ENCODE assay signal across 24 cellular contexts in genomic region chr1:64327119-64327518, GRCh38.
"Had no signal": no experiment of that assay in that cellular context is flagged by ENCODE, and none has a peak within 500 bp of the region (broad histone marks: within the 10 kb centered on the region; RNA-seq: fewer than 3 reads in every experiment).

No MANE protein-coding gene starts in this region.

- ATAC-seq: lower lobe of right lung; mucosa of descending colon; naive thymus-derived CD4-positive, alpha-beta T cell; natural killer cell treated with Interleukin-12 subunit alpha and Interleukin-12 subunit beta and Interleukin-15 and Interleukin-18, amount 100 ng/mL, for 72 hours; right lobe of liver; stimulated activated naive B cell treated with anti-CD40 and anti-IgM and Interleukin-4, amounts not matched to agents 10 μg/mL and 1 μg/mL and 100 μg/mL, for 72 hours; stimulated activated naive CD8-positive, alpha-beta T cell treated with anti-CD3 and anti-CD28 coated beads, Interleukin-15, Interleukin-2, amounts not matched to agents 100 U/mL and 50 U/mL, for 24 hours had no signal

- H3K79me2 ChIP-seq: hepatocyte had no signal

- H3K9me3 ChIP-seq: heart right ventricle, lower lobe of right lung, mucosa of descending colon, ovary, prostate gland, right lobe of liver, stomach, testis, thyroid gland, transverse colon, upper lobe of left lung, vagina had no signal

- H2AFZ ChIP-seq: hepatocyte had no signal

- H3K4me2 ChIP-seq: hepatocyte had no signal

- H3K36me3 ChIP-seq: heart right ventricle, lower lobe of right lung, ovary, prostate gland, right lobe of liver, stomach, thyroid gland, transverse colon, upper lobe of left lung, vagina had no signal

- DNase-seq: heart right ventricle; islet precursor cell; lower lobe of right lung; midbrain; mucosa of descending colon; naive thymus-derived CD4-positive, alpha-beta T cell; ovary; retina; right lobe of liver; stimulated activated CD4-positive, alpha-beta T cell treated with anti-CD3 and anti-CD28 coated beads, Interleukin-12 subunit alpha, Interleukin-12 subunit beta, amount 100 ng/mL, for 4 hours; stimulated activated CD4-positive, alpha-beta T cell treated with anti-CD3 and anti-CD28 coated beads, Interleukin-15, amount 100 ng/mL, for 24 hours; stimulated activated CD4-positive, alpha-beta T cell treated with anti-CD3 and anti-CD28 coated beads, Interleukin-2, amount 100 ng/mL, for 24 hours; stimulated activated CD4-positive, alpha-beta T cell treated with anti-CD3 and anti-CD28 coated beads, Interleukin-4, amount 100 ng/mL, for 1 hour; stimulated activated naive B cell treated with anti-CD40 and anti-IgM and Interleukin-4, amounts not matched to agents 10 μg/mL and 1 μg/mL and 100 μg/mL, for 72 hours; stimulated activated naive CD8-positive, alpha-beta T cell treated with anti-CD3 and anti-CD28 coated beads, Interleukin-15, Interleukin-2, amounts not matched to agents 100 U/mL and 50 U/mL, for 24 hours; stomach; testis; thyroid gland; transverse colon; upper lobe of left lung had no signal

- H3K4me1 ChIP-seq: lower lobe of right lung, prostate gland, right lobe of liver, stomach, testis, thyroid gland, transverse colon, upper lobe of left lung, vagina had no signal

- H3K4me3 ChIP-seq: heart right ventricle, hepatocyte, lower lobe of right lung, mucosa of descending colon, ovary, prostate gland, right lobe of liver, stomach, testis, thyroid gland, transverse colon, upper lobe of left lung, vagina had no signal

- H3K27me3 ChIP-seq: hepatocyte, ovary, right lobe of liver, stomach, testis, thyroid gland, transverse colon, upper lobe of left lung, vagina had no signal

- H3K27ac ChIP-seq: heart right ventricle, hepatocyte, lower lobe of right lung, ovary, prostate gland, right lobe of liver, stomach, testis, thyroid gland, transverse colon, upper lobe of left lung, vagina had no signal
